ENCODE assay signal across 16 cellular contexts in genomic region chr11:120819003-120819402, GRCh38.
"Had no signal": no experiment of that assay in that cellular context is flagged by ENCODE, and none has a peak within 500 bp of the region (broad histone marks: within the 10 kb centered on the region; RNA-seq: fewer than 3 reads in every experiment).

No MANE protein-coding gene starts in this region.

- ATAC-seq: activated T-cell treated with anti-CD3 and anti-CD28 coated beads, Interleukin-2, amount 50 U/mL, for 72 hours; right cardiac atrium; stimulated activated naive CD8-positive, alpha-beta T cell treated with anti-CD3 and anti-CD28 coated beads, Interleukin-15, Interleukin-2, amounts not matched to agents 100 U/mL and 50 U/mL, for 24 hours had no signal

- H3K9me3 ChIP-seq: esophagus muscularis mucosa, left ventricle myocardium inferior, transverse colon had no signal

- H3K4me1 ChIP-seq: esophagus muscularis mucosa, left ventricle myocardium inferior had no signal

- H3K27ac ChIP-seq: esophagus muscularis mucosa, left ventricle myocardium inferior, transverse colon had no signal

- H3K36me3 ChIP-seq: esophagus muscularis mucosa, left ventricle myocardium inferior, transverse colon had no signal

- H3K4me3 ChIP-seq: esophagus muscularis mucosa, left ventricle myocardium inferior, transverse colon had no signal

- DNase-seq: activated B cell treated with CpG ODN at 0.5 μM for 24 hours; activated CD4-positive, alpha-beta T cell treated with anti-CD3 and anti-CD28 coated beads for 48 hours; activated CD8-positive, alpha-beta memory T cell treated with anti-CD3 and anti-CD28 coated beads, Interleukin-2, amount 50 U/mL, for 48 hours; activated gamma-delta T cell treated with Interleukin-2 at 50 U/mL for 16 hours; activated naive CD8-positive, alpha-beta T cell treated with anti-CD3 and anti-CD28 coated beads, Interleukin-2, amount 10 ng/mL, durations not matched to agents 7 days and 5 days; activated T-cell treated with anti-CD3 and anti-CD28 coated beads, Interleukin-2, amount 50 U/mL, for 72 hours; cortex of kidney; effector CD4-positive, alpha-beta T cell; left ventricle myocardium inferior; posterior cingulate gyrus; right cardiac atrium; small intestine; stimulated activated naive CD8-positive, alpha-beta T cell treated with anti-CD3 and anti-CD28 coated beads, Interleukin-15, Interleukin-2, amounts not matched to agents 100 U/mL and 50 U/mL, for 24 hours; transverse colon had no signal

- FAIRE-seq: small intestine, TTC549 had no signal
